Comparison of ENCODE assay signal across 8 cellular contexts in genomic region chr11:65856689-65857499, GRCh38. TPM values are rescaled to one million over a fixed set of nuclear protein-coding genes. Genes with fewer than 3 reads are reported as not detected.
DNase-seq lines count a peak whose midpoint lies in the region; ATAC-seq, FAIRE-seq and TF ChIP-seq lines count a peak whose summit lies in the region.

No MANE protein-coding gene starts in this region.

- no peak for TF ChIP-seq CTCF in endothelial cell (IDR thresholded peaks at IDR 0.05; ENCODE audit: unreplicated experiment)

- no peaks in the 10 kb centered on the region for H3K9me3 Mint-ChIP-seq in endothelial cell (ENCODE audit: unreplicated experiment)

- H3K27ac Mint-ChIP-seq in endothelial cell (ENCODE audit: unreplicated experiment), result peak overlapping the region; percentile 92

- DNase-seq in GM12891 (ENCODE audit: insufficient read length, low spot score), result no peak
- DNase-seq in NCI-H82 treated with DMSO at 0.1 percent for 48 hours (lab: John Stamatoyannopoulos, UW; ENCODE audit: unreplicated experiment), result peak; percentile 17
- DNase-seq in activated CD8-positive, alpha-beta memory T cell treated with anti-CD3 and anti-CD28 coated beads, Interleukin-2, amount 50 U/mL, for 24 hours (ENCODE audit: extremely low read depth), result peak; percentile 62
- DNase-seq in endothelial cell (ENCODE audit: low spot score), result peak; percentile 72
- peak; percentile 72 for DNase-seq in midbrain (lab: John Stamatoyannopoulos, UW)
- DNase-seq in stimulated activated CD8-positive, alpha-beta memory T cell treated with anti-CD3 and anti-CD28 coated beads, Interleukin-15, amount 100 ng/mL, for 4 hours (ENCODE audit: low read depth in 2 of 2), result peak; percentile 70 to 73

- TF ChIP-seq POLR2A in GM12891 (IDR thresholded peaks at IDR 0.05; ENCODE audit: low read depth, low read length), result peak; percentile 68; the same call in 1 of the 2 replicates

- peaks cover 52% of the 10 kb centered on the region for H3K4me1 Mint-ChIP-seq in endothelial cell (ENCODE audit: unreplicated experiment)

- peak; percentile 33 for ATAC-seq in HG02840 (IDR thresholded peaks at IDR 0.05; ENCODE audit: low FRiP score, unreplicated experiment)
- ATAC-seq in GM18868 (IDR thresholded peaks at IDR 0.05; ENCODE audit: unreplicated experiment), result no peak

- peak overlapping the region; percentile 97 for H3K4me3 Mint-ChIP-seq in endothelial cell (ENCODE audit: unreplicated experiment)

- H3K27me3 Mint-ChIP-seq in endothelial cell (ENCODE audit: unreplicated experiment), result peaks cover 47% of the 10 kb centered on the region

- H3K36me3 Mint-ChIP-seq in endothelial cell (ENCODE audit: low read depth, unreplicated experiment), result peaks cover 49% of the 10 kb centered on the region

- FAIRE-seq in GM12891 (lab: Jason Lieb, UNC), result peak; percentile 76

TF ChIP-seq in GM12891, 5 proteins besides CTCF, POLR2A, EP300 and RAD21:
- TF ChIP-seq POLR2AphosphoS5 (IDR thresholded peaks at IDR 0.05; ENCODE audit: low read depth, low read length), result peak; percentile 90
- TF ChIP-seq SPI1 (IDR thresholded peaks at IDR 0.05; ENCODE audit: low read depth, low read length), result peak; percentile 90
- peak; percentile 45; the same call in 1 of the 2 replicates for TF ChIP-seq TAF1 (IDR thresholded peaks at IDR 0.05; ENCODE audit: low read depth, low read length)
- TF ChIP-seq POU2F2 (IDR thresholded peaks at IDR 0.05; ENCODE audit: low read depth, low read length), result peak; percentile 59; the same call in 1 of the 2 replicates
- no peak for TF ChIP-seq PAX5 (IDR thresholded peaks at IDR 0.05; ENCODE audit: insufficient read depth, low read length, severe bottlenecking)
TF ChIP-seq in GM12891: peak in this region for 4.

RNA-seq across cellular contexts. Expression of gene CFL1, which starts 1.1 kb away (rescaled TPM):
- 899 TPM for polyA plus RNA-seq in GM12891 (2012; ENCODE audit: low read depth, missing spikeins)
- total RNA-seq in endothelial cell (ENCODE audit: unreplicated experiment), result 1,740 TPM

RNA-seq across cellular contexts. Expression of gene MUS81, which starts 3.3 kb away (rescaled TPM):
- polyA plus RNA-seq in GM12891 (2012; ENCODE audit: low read depth, missing spikeins), result 49.9 TPM
- 73.8 TPM for total RNA-seq in endothelial cell (ENCODE audit: unreplicated experiment)

RNA-seq across cellular contexts. Expression of gene EFEMP2, which starts 15.7 kb away (rescaled TPM):
- 4.7 TPM for polyA plus RNA-seq in GM12891 (2012; ENCODE audit: low read depth, missing spikeins)
- 248 TPM for total RNA-seq in endothelial cell (ENCODE audit: unreplicated experiment)

RNA-seq across cellular contexts. Expression of gene CTSW, which starts 22.7 kb away (rescaled TPM):
- 3.3 TPM for polyA plus RNA-seq in GM12891 (2012; ENCODE audit: low read depth, missing spikeins)
- total RNA-seq in endothelial cell (ENCODE audit: unreplicated experiment), result not detected

RNA-seq across cellular contexts. Expression of gene SNX32, which starts 23.1 kb away (rescaled TPM):
- 1.4 TPM for polyA plus RNA-seq in GM12891 (2012; ENCODE audit: low read depth, missing spikeins)
- 1.2 TPM for total RNA-seq in endothelial cell (ENCODE audit: unreplicated experiment)
